Comparison of ENCODE assay signal across 30 cellular contexts in genomic region chr18:48729421-48729820, GRCh38.
DNase-seq lines count a peak whose midpoint lies in the region; FAIRE-seq and TF ChIP-seq lines count a peak whose summit lies in the region.
"Had no signal": no experiment of that assay in that cellular context is flagged by ENCODE, and none has a peak within 500 bp of the region (broad histone marks: within the 10 kb centered on the region; RNA-seq: fewer than 3 reads in every experiment).

No MANE protein-coding gene starts in this region.

- no peak overlapping the region for H3K4me2 ChIP-seq in osteoblast (ENCODE audit: insufficient read depth, low read length)

- FAIRE-seq in small intestine (lab: Jason Lieb, UNC): no peak
- FAIRE-seq: D721Med, GM12878, keratinocyte had no signal

- no peak overlapping the region for H2AFZ ChIP-seq in osteoblast (ENCODE audit: low read length)

- peaks cover 35% of the 10 kb centered on the region for H3K4me1 ChIP-seq in osteoblast (ENCODE audit: insufficient read depth, low read length)
- no peaks in the 10 kb centered on the region for H3K4me1 ChIP-seq in small intestine (ENCODE audit: control insufficient read depth in 2 of 2, insufficient read depth in 1 of 2, low read depth in 1 of 2, low read length in 1 of 2)

- H3K27me3 Mint-ChIP-seq in immature natural killer cell (ENCODE audit: low read depth in 3 of 3) (peaks cover 2 to 3% (median 2%) of the 10 kb centered on the region in 3 donors), CD14-positive monocyte (ENCODE audit: low read depth in 3 of 3) (peaks cover 0 to 5% (median 0%) of the 10 kb centered on the region in 3 donors)
- H3K27me3 Mint-ChIP-seq: natural killer cell treated with Interleukin-12 subunit alpha and Interleukin-12 subunit beta and Interleukin-15 and Interleukin-18, amount 100 ng/mL, for 72 hours; stimulated activated naive B cell treated with anti-CD40 and anti-IgM and Interleukin-4, amounts not matched to agents 10 μg/mL and 1 μg/mL and 100 μg/mL, for 72 hours had no signal

- H3K4me3 Mint-ChIP-seq in immature natural killer cell: no peak overlapping the region
- H3K4me3 Mint-ChIP-seq in CD14-positive monocyte: no peak overlapping the region
- H3K4me3 Mint-ChIP-seq: activated T-cell treated with anti-CD3 and anti-CD28 coated beads, Interleukin-2, amount 50 U/mL, for 4 hours; CD4-positive, CD25-positive, alpha-beta regulatory T cell; IgD-negative memory B cell; natural killer cell treated with Interleukin-12 subunit alpha and Interleukin-12 subunit beta and Interleukin-15 and Interleukin-18, amount 100 ng/mL, for 72 hours; stimulated activated naive B cell treated with anti-CD40 and anti-IgM and Interleukin-4, amounts not matched to agents 10 μg/mL and 1 μg/mL and 100 μg/mL, for 72 hours had no signal

- TF ChIP-seq CTCF in astrocyte of the cerebellum (IDR thresholded peaks at IDR 0.05; ENCODE audit: low read depth, low read length, missing control alignments) (no peak), fibroblast of villous mesenchyme (IDR thresholded peaks at IDR 0.05; ENCODE audit: insufficient read depth, low read depth, low read length) (no peak), osteoblast (IDR thresholded peaks at IDR 0.05; ENCODE audit: extremely low read depth, low read depth, low read length) (no peak), CD14-positive monocyte (IDR thresholded peaks at IDR 0.05) (no peak)

- H4K20me1 ChIP-seq in osteoblast (ENCODE audit: insufficient read depth, low read length): no peaks in the 10 kb centered on the region

- peaks cover 10% of the 10 kb centered on the region for H3K36me3 ChIP-seq in osteoblast (ENCODE audit: insufficient read depth, low read length)
- H3K36me3 ChIP-seq in small intestine (ENCODE audit: control insufficient read depth in 2 of 2, insufficient read depth in 2 of 2, low read length in 2 of 2): no peaks in the 10 kb centered on the region
- H3K36me3 ChIP-seq: adrenal gland, cardiac muscle cell, esophagus squamous epithelium, right atrium auricular region had no signal

- H3K27ac Mint-ChIP-seq in immature natural killer cell (no peak overlapping the region), CD14-positive monocyte (no peak overlapping the region)
- H3K27ac Mint-ChIP-seq: CD4-positive, CD25-positive, alpha-beta regulatory T cell; natural killer cell treated with Interleukin-12 subunit alpha and Interleukin-12 subunit beta and Interleukin-15 and Interleukin-18, amount 100 ng/mL, for 72 hours; stimulated activated naive B cell treated with anti-CD40 and anti-IgM and Interleukin-4, amounts not matched to agents 10 μg/mL and 1 μg/mL and 100 μg/mL, for 72 hours had no signal

- peaks cover 13% of the 10 kb centered on the region for H3K9me3 ChIP-seq in osteoblast (ENCODE audit: low read depth, low read length)
- no peaks in the 10 kb centered on the region for H3K9me3 ChIP-seq in small intestine (ENCODE audit: control insufficient read depth, low read depth)
- H3K9me3 ChIP-seq: adrenal gland had no signal

- intact Hi-C loops in CD14-positive monocyte (cut with micrococcal nuclease): no loop called here

- in situ Hi-C loops in astrocyte of the cerebellum (cut with HindIII; ENCODE audit: low sequenced_read_pairs): no loop called here

- H3K27me3 ChIP-seq in osteoblast (ENCODE audit: insufficient read depth, low read length) (no peaks in the 10 kb centered on the region), small intestine (ENCODE audit: control insufficient read depth in 2 of 2, insufficient read depth in 2 of 2, low read length in 2 of 2) (no peaks in the 10 kb centered on the region)
- H3K27me3 ChIP-seq: adrenal gland, cardiac muscle cell, esophagus squamous epithelium, right atrium auricular region had no signal

- DNase-seq in GM03348 (ENCODE audit: low spot score) (peak; percentile 39), astrocyte of the cerebellum (ENCODE audit: low read depth) (peak; percentile 60), fibroblast of villous mesenchyme (ENCODE audit: low read depth) (peak; percentile 42), osteoblast (ENCODE audit: insufficient read length, low spot score, missing footprints) (no peak), immature natural killer cell (no peak), small intestine (no peak), COR-L47 (lab: John Stamatoyannopoulos, UW) (no peak), CD14-positive monocyte (ENCODE audit: low spot score) (no peak)
- DNase-seq: activated CD4-positive, alpha-beta T cell treated with anti-CD3 and anti-CD28 coated beads, Interleukin-2, amount 50 U/mL, for 1 hour; activated naive CD4-positive, alpha-beta T cell; activated T-cell treated with anti-CD3 and anti-CD28 coated beads, Interleukin-2, amount 50 U/mL, for 4 hours; adrenal gland; CD4-positive, CD25-positive, alpha-beta regulatory T cell; esophagus squamous epithelium; GOT3; NCI-H1105; NCI-H187 treated with DMSO at 0.1 percent for 48 hours; NCI-H524 treated with DMSO at 0.1 percent for 48 hours; PC-3; stimulated activated CD4-positive, alpha-beta T cell treated with anti-CD3 and anti-CD28 coated beads, Interleukin-4, amount 100 ng/mL, for 4 hours; stimulated activated naive B cell treated with anti-CD40 and anti-IgM and Interleukin-4, amounts not matched to agents 10 μg/mL and 1 μg/mL and 100 μg/mL, for 72 hours; SW 1271; T1000 had no signal

- H3K27ac ChIP-seq in osteoblast (ENCODE audit: low read depth, low read length) (peak overlapping the region; percentile 89), small intestine (ENCODE audit: low read depth in 1 of 2, low read length in 1 of 2) (no peak overlapping the region)
- H3K27ac ChIP-seq: adrenal gland, cardiac muscle cell, esophagus squamous epithelium had no signal

- H3K4me1 Mint-ChIP-seq in immature natural killer cell (peaks cover 0 to 5% of the 10 kb centered on the region in 2 donors), CD14-positive monocyte (peaks cover 41% of the 10 kb centered on the region)
- H3K4me1 Mint-ChIP-seq: CD4-positive, CD25-positive, alpha-beta regulatory T cell had no signal

- WGBS in small intestine, 3 donors: 86 to 90% (median 90%) methylated on average over 8 of the region's 8 CpGs

- H3K36me3 Mint-ChIP-seq in immature natural killer cell: no peaks in the 10 kb centered on the region
- H3K36me3 Mint-ChIP-seq in CD14-positive monocyte: peaks cover 1 to 16% of the 10 kb centered on the region in 2 donors
- H3K36me3 Mint-ChIP-seq: CD4-positive, CD25-positive, alpha-beta regulatory T cell; natural killer cell treated with Interleukin-12 subunit alpha and Interleukin-12 subunit beta and Interleukin-15 and Interleukin-18, amount 100 ng/mL, for 72 hours had no signal

- H3K79me2 ChIP-seq in osteoblast (ENCODE audit: insufficient read depth, low read length): peaks cover 14% of the 10 kb centered on the region

- H3K4me3 ChIP-seq in astrocyte of the cerebellum (ENCODE audit: low read depth, low read length) (no peak overlapping the region), fibroblast of villous mesenchyme (ENCODE audit: low read depth, low read length) (no peak overlapping the region), osteoblast (ENCODE audit: insufficient read depth, low read length) (no peak overlapping the region), small intestine (ENCODE audit: low read depth in 1 of 2, low read length in 2 of 2) (no peak overlapping the region)
- H3K4me3 ChIP-seq: adrenal gland, cardiac muscle cell, esophagus squamous epithelium, GM12878, right atrium auricular region had no signal

- H3K9me3 Mint-ChIP-seq in immature natural killer cell (no peaks in the 10 kb centered on the region), CD14-positive monocyte (peaks cover 0 to 9% (median 5%) of the 10 kb centered on the region in 7 donors)
- H3K9me3 Mint-ChIP-seq: activated T-cell treated with anti-CD3 and anti-CD28 coated beads, Interleukin-2, amount 50 U/mL, for 4 hours; CD4-positive, CD25-positive, alpha-beta regulatory T cell; IgD-negative memory B cell; natural killer cell treated with Interleukin-12 subunit alpha and Interleukin-12 subunit beta and Interleukin-15 and Interleukin-18, amount 100 ng/mL, for 72 hours had no signal

Comparison
In these comparisons a context has a peak if more than half of its experiments do, and no peak if none do; other contexts are left out.
1. DNase-seq: peak in GM03348 (single experiment), astrocyte of the cerebellum (single experiment) and fibroblast of villous mesenchyme (single experiment); none in osteoblast (single experiment), immature natural killer cell (0 of 3), small intestine (single experiment), COR-L47 (single experiment) and CD14-positive monocyte (single experiment).